ENCODE assay signal across 19 cellular contexts in genomic region chr3:196049567-196050122, GRCh38. TPM values are rescaled to one million over a fixed set of nuclear protein-coding genes. Genes with fewer than 3 reads are reported as not detected.
DNase-seq lines count a peak whose midpoint lies in the region; ATAC-seq, FAIRE-seq and TF ChIP-seq lines count a peak whose summit lies in the region.
"Had no signal": no experiment of that assay in that cellular context is flagged by ENCODE, and none has a peak within 500 bp of the region (broad histone marks: within the 10 kb centered on the region; RNA-seq: fewer than 3 reads in every experiment).

No MANE protein-coding gene starts in this region.

- H3K27me3 ChIP-seq in HepG2 (ENCODE audit: control insufficient read depth in 1 of 2, insufficient read depth in 2 of 2, low read length in 2 of 2) (no peaks in the 10 kb centered on the region), right lobe of liver (no peaks in the 10 kb centered on the region), GM12878 (replicated peaks in 1 of 2; ENCODE audit: control insufficient read depth in 2 of 2, insufficient read depth in 2 of 2, low read length in 1 of 2) (no peaks in the 10 kb centered on the region)
- H3K27me3 ChIP-seq: SJCRH30 had no signal

- intact Hi-C loops in HepG2 (cut with micrococcal nuclease; ENCODE audit: unreplicated experiment), result no loop called here
- intact Hi-C loops in right lobe of liver (cut with DNase I), result loop anchor here in 1 of 2 donors (10.0 kb wide), 1 partner anchor 145 kb away; no protein-coding TSS in a partner anchor
- intact Hi-C loops in GM12878 (cut with micrococcal nuclease; ENCODE audit: unreplicated experiment), result no loop called here
- intact Hi-C loops in OCI-LY7 (cut with micrococcal nuclease; ENCODE audit: unreplicated experiment), result no loop called here

- H3K9me2 ChIP-seq in OCI-LY7 (ENCODE audit: insufficient read depth, low read length), result no peaks in the 10 kb centered on the region

- peak overlapping the region; percentile 38 for H3K27ac Mint-ChIP-seq in stimulated activated naive CD8-positive, alpha-beta T cell treated with anti-CD3 and anti-CD28 coated beads, Interleukin-15, Interleukin-2, amounts not matched to agents 100 ng/mL and 50 ng/mL, for 24 hours
- H3K27ac Mint-ChIP-seq: CD8-positive, alpha-beta T cell; IgD-negative memory B cell had no signal

- no peak for FAIRE-seq in HepG2 (lab: Jason Lieb, UNC)
- no peak for FAIRE-seq in GM12878 (lab: Jason Lieb, UNC)
- FAIRE-seq: D721Med had no signal

- no peak for ATAC-seq in HepG2
- no peak for ATAC-seq in right lobe of liver
- no peak for ATAC-seq in GM12878
- ATAC-seq in HG03097 (IDR thresholded peaks at IDR 0.05; ENCODE audit: low FRiP score, unreplicated experiment), result no peak
- ATAC-seq: CD8-positive, alpha-beta T cell had no signal

- CTCF ChIA-PET in HepG2 (lab: Yijun Ruan, JAX; ENCODE audit: low intra/inter-chr PET ratio, low total read pairs), result no interaction called here
- CTCF ChIA-PET in GM12878 (lab: Yijun Ruan, JAX), result interaction anchor here (1.1 to 5.1 kb wide), 4 partner anchors 23 to 147 kb away, joined by 3 to 31 read pairs (median 4); no protein-coding TSS in a partner anchor
- CTCF ChIA-PET in OCI-LY7 (lab: Charles Lee; ENCODE audit: unreplicated experiment), result no interaction called here

- H3K79me2 ChIP-seq in HepG2 (ENCODE audit: insufficient read depth, low read length) (no peaks in the 10 kb centered on the region), GM12878 (ENCODE audit: control insufficient read depth, insufficient read depth, low read length) (no peaks in the 10 kb centered on the region), OCI-LY7 (ENCODE audit: insufficient read depth, low read depth, low read length) (no peaks in the 10 kb centered on the region)

- H3K27me3 Mint-ChIP-seq in stimulated activated naive CD8-positive, alpha-beta T cell treated with anti-CD3 and anti-CD28 coated beads, Interleukin-15, Interleukin-2, amounts not matched to agents 100 ng/mL and 50 ng/mL, for 24 hours, result no peaks in the 10 kb centered on the region
- H3K27me3 Mint-ChIP-seq: IgD-negative memory B cell had no signal

- H3K4me2 ChIP-seq in HepG2 (ENCODE audit: low read depth, low read length) (no peak overlapping the region), GM12878 (ENCODE audit: control insufficient read depth, insufficient read depth) (no peak overlapping the region), OCI-LY7 (ENCODE audit: low read length) (no peak overlapping the region)
- H3K4me2 ChIP-seq: PC-9 had no signal

- peaks cover 10% of the 10 kb centered on the region for H3K4me1 Mint-ChIP-seq in stimulated activated naive CD8-positive, alpha-beta T cell treated with anti-CD3 and anti-CD28 coated beads, Interleukin-15, Interleukin-2, amounts not matched to agents 100 ng/mL and 50 ng/mL, for 24 hours (ENCODE audit: low read depth)
- H3K4me1 Mint-ChIP-seq: IgD-negative memory B cell had no signal

- 96% methylated on average over 12 of the region's 12 CpGs for WGBS in HepG2 (ENCODE audit: low lambda C conversion rate)
- WGBS in right lobe of liver (ENCODE audit: insufficient coverage, low coverage, low lambda C conversion rate, missing lambda C conversion rate), result 90% methylated on average over 12 of the region's 12 CpGs
- WGBS in GM12878 (ENCODE audit: insufficient coverage, insufficient replicate concordance, low lambda C conversion rate, missing lambda C conversion rate), result 89% methylated on average over 12 of the region's 12 CpGs

- TF ChIP-seq POLR2A in HepG2 (IDR thresholded peaks at IDR 0.05; ENCODE audit: insufficient read depth in 1 of 2, low read depth in 2 of 2, low read length in 2 of 2), result no peak
- TF ChIP-seq POLR2A in right lobe of liver (IDR thresholded peaks at IDR 0.05), result no peak
- TF ChIP-seq POLR2A in GM12878 (IDR thresholded peaks at IDR 0.05; ENCODE audit: low read depth, low read length), result no peak

- H3K9me3 Mint-ChIP-seq in stimulated activated naive CD8-positive, alpha-beta T cell treated with anti-CD3 and anti-CD28 coated beads, Interleukin-15, Interleukin-2, amounts not matched to agents 100 ng/mL and 50 ng/mL, for 24 hours, result no peaks in the 10 kb centered on the region
- H3K9me3 Mint-ChIP-seq: CD8-positive, alpha-beta T cell; IgD-negative memory B cell had no signal

- H4K20me1 ChIP-seq in HepG2 (ENCODE audit: insufficient read depth, low read length), result peaks cover 15% of the 10 kb centered on the region
- H4K20me1 ChIP-seq in GM12878 (ENCODE audit: control insufficient read depth, insufficient read depth), result no peaks in the 10 kb centered on the region
- no peaks in the 10 kb centered on the region; the same call in 1 of the 2 replicates for H4K20me1 ChIP-seq in OCI-LY7 (ENCODE audit: insufficient read depth, low read length)

- no TSS peak for BruUV-seq in HepG2 (replicated peaks; lab: Mats Ljungman, UMichigan)
- no TSS peak for BruUV-seq in GM12878 (replicated peaks; lab: Mats Ljungman, UMichigan)
- no TSS peak for BruUV-seq in OCI-LY7 (replicated peaks; lab: Mats Ljungman, UMichigan)

- no peak overlapping the region for H3K4me3 Mint-ChIP-seq in stimulated activated naive CD8-positive, alpha-beta T cell treated with anti-CD3 and anti-CD28 coated beads, Interleukin-15, Interleukin-2, amounts not matched to agents 100 ng/mL and 50 ng/mL, for 24 hours
- H3K4me3 Mint-ChIP-seq: CD8-positive, alpha-beta T cell; IgD-negative memory B cell had no signal

- POLR2A ChIA-PET in HepG2 (lab: Yijun Ruan, JAX) (no interaction called here), GM12878 (lab: Charles Lee) (no interaction called here), OCI-LY7 (lab: Charles Lee) (interaction anchor here (1.3 to 3.0 kb wide), 2 partner anchors 9 to 12 kb away, joined by 3 to 11 read pairs; no protein-coding TSS in a partner anchor)

- RAD21 ChIA-PET in GM12878 (lab: Charles Lee; ENCODE audit: unreplicated experiment), result interaction anchor here (1.2 to 2.1 kb wide), 2 partner anchors 26 to 30 kb away, joined by 5 to 6 read pairs; no protein-coding TSS in a partner anchor

- in situ Hi-C loops in HepG2 (cut with HindIII; ENCODE audit: extremely low pct_ligation_motif_present, low pct_unique_long_range_greater_than_20kb), result no loop called here
- in situ Hi-C loops in GM12878 (cut with MboI), result no loop called here

- TF ChIP-seq EP300 in HepG2 (IDR thresholded peaks at IDR 0.05; ENCODE audit: low read depth in 2 of 2, low read length in 2 of 2), result no peak
- no peak for TF ChIP-seq EP300 in HepG2 (CRISPR knock-in tag; IDR thresholded peaks at IDR 0.05; ENCODE audit: borderline replicate concordance)
- TF ChIP-seq EP300 in GM12878 (IDR thresholded peaks at IDR 0.05; ENCODE audit: borderline replicate concordance in 1 of 2, control insufficient read depth in 1 of 2, low read depth in 2 of 2, low read length in 2 of 2), result no peak

- H3K36me3 Mint-ChIP-seq in stimulated activated naive CD8-positive, alpha-beta T cell treated with anti-CD3 and anti-CD28 coated beads, Interleukin-15, Interleukin-2, amounts not matched to agents 100 ng/mL and 50 ng/mL, for 24 hours (ENCODE audit: low read depth), result peaks cover 67% of the 10 kb centered on the region

- DNase-seq in NCI-H82 (lab: John Stamatoyannopoulos, UW) (peak; percentile 38), NCI-H82 treated with DMSO at 0.1 percent for 48 hours (lab: John Stamatoyannopoulos, UW; ENCODE audit: unreplicated experiment) (no peak), HepG2 (ENCODE audit: low spot score) (no peak), right lobe of liver (no peak), GM12878 (ENCODE audit: low read depth, low spot score) (no peak), OCI-LY7 (ENCODE audit: low spot score) (no peak)
- DNase-seq: 8988T; CD8-positive, alpha-beta T cell; DMS79; GOT3; NCI-H1105 treated with DMSO at 0.1 percent for 48 hours; NCI-H1930; NCI-H446; SJCRH30 had no signal

- H3K9ac ChIP-seq in HepG2 (ENCODE audit: insufficient read depth, low read depth, low read length), result no peak overlapping the region
- H3K9ac ChIP-seq in GM12878 (ENCODE audit: control insufficient read depth, insufficient read depth, low read length), result no peak overlapping the region

- H2AFZ ChIP-seq in HepG2 (ENCODE audit: low read length) (no peak overlapping the region), GM12878 (ENCODE audit: control insufficient read depth, low read depth, low read length) (no peak overlapping the region), OCI-LY7 (ENCODE audit: low read length) (no peak overlapping the region)
- H2AFZ ChIP-seq: PC-9 had no signal

- H3K4me3 ChIP-seq in HepG2 (replicated peaks in 1 of 3; ENCODE audit: insufficient read depth in 1 of 3, low read depth in 2 of 3, low read length in 3 of 3), result no peak overlapping the region
- no peak overlapping the region for H3K4me3 ChIP-seq in right lobe of liver
- H3K4me3 ChIP-seq in GM12878, result no peak overlapping the region
- no peak overlapping the region for H3K4me3 ChIP-seq in OCI-LY7 (ENCODE audit: low read depth, low read length, poor library complexity, severe bottlenecking)
- H3K4me3 ChIP-seq: PC-9, SJCRH30 had no signal

- SMC1A ChIA-PET in GM12878 (lab: Charles Lee; ENCODE audit: uncharacterized antibody, unreplicated experiment), result interaction anchor here (0.8 to 2.1 kb wide), 6 partner anchors 9 to 147 kb away, joined by 3 to 10 read pairs (median 4); no protein-coding TSS in a partner anchor

- H3K36me3 ChIP-seq in HepG2 (replicated peaks in 1 of 2; ENCODE audit: control insufficient read depth in 1 of 2, insufficient read depth in 2 of 2, low read length in 2 of 2) (peaks cover 17 to 50% of the 10 kb centered on the region in 2 experiments), right lobe of liver (peaks cover 10 to 59% (median 35%) of the 10 kb centered on the region in 4 donors), GM12878 (ENCODE audit: control insufficient read depth in 2 of 2, insufficient read depth in 2 of 2, low read length in 1 of 2) (peaks cover 14 to 35% of the 10 kb centered on the region in 2 experiments), OCI-LY7 (ENCODE audit: insufficient read depth, low read length) (peaks cover 86% of the 10 kb centered on the region)

- H3K4me1 ChIP-seq in HepG2 (ENCODE audit: insufficient read depth, low read length), result peaks cover 11% of the 10 kb centered on the region
- peaks cover 0 to 15% (median 3%) of the 10 kb centered on the region in 4 donors for H3K4me1 ChIP-seq in right lobe of liver
- H3K4me1 ChIP-seq in GM12878 (ENCODE audit: control insufficient read depth, insufficient read depth, low read length), result no peaks in the 10 kb centered on the region
- H3K4me1 ChIP-seq in OCI-LY7 (ENCODE audit: insufficient read depth, low read length, poor library complexity, severe bottlenecking), result no peaks in the 10 kb centered on the region
- H3K4me1 ChIP-seq: SJCRH30 had no signal

- TF ChIP-seq RAD21 in HepG2 (CRISPR knock-in tag; IDR thresholded peaks at IDR 0.05), result no peak
- TF ChIP-seq RAD21 in GM12878 (IDR thresholded peaks at IDR 0.05; ENCODE audit: insufficient read depth, low read depth, low read length), result no peak

- H3K9me3 ChIP-seq in HepG2 (ENCODE audit: low read length) (no peaks in the 10 kb centered on the region), right lobe of liver (no peaks in the 10 kb centered on the region), GM12878 (replicated peaks; ENCODE audit: control insufficient read depth, insufficient read depth, low read length) (no peaks in the 10 kb centered on the region), OCI-LY7 (ENCODE audit: low read length) (no peaks in the 10 kb centered on the region)
- H3K9me3 ChIP-seq: SJCRH30 had no signal

- TF ChIP-seq CTCF in HepG2 (CRISPR knock-in tag; IDR thresholded peaks at IDR 0.05) (no peak), right lobe of liver (IDR thresholded peaks at IDR 0.05) (no peak), GM12878 (IDR thresholded peaks at IDR 0.05 in 2 of 3, conservative IDR thresholded peaks at IDR 0.05 in 1 of 3; ENCODE audit: control insufficient read depth in 2 of 3, extremely low read depth in 1 of 3, insufficient read depth in 1 of 3, low read depth in 3 of 3, low read length in 3 of 3) (no peak), OCI-LY7 (conservative IDR thresholded peaks at IDR 0.05; ENCODE audit: low read length) (no peak)

- no peak overlapping the region for H3K27ac ChIP-seq in HepG2 (ENCODE audit: extremely low read length, insufficient read depth, low read length)
- no peak overlapping the region for H3K27ac ChIP-seq in right lobe of liver
- H3K27ac ChIP-seq in GM12878 (ENCODE audit: control insufficient read depth, insufficient read depth), result no peak overlapping the region
- no peak overlapping the region for H3K27ac ChIP-seq in OCI-LY7 (ENCODE audit: low read depth, low read length, poor library complexity, severe bottlenecking)
- H3K27ac ChIP-seq: PC-9, SJCRH30 had no signal

RNA-seq across cellular contexts. Expression of gene TFRC, which starts 32.2 kb away (rescaled TPM):
- 176 and 274 TPM in 2 replicates for total RNA-seq in HepG2 (2016; rRNA removed; fragmentation: Illumina TruSeq; extraction: Trizol)
- 15.6 and 21.1 TPM in 2 replicates for total RNA-seq in HepG2 (2016; cell fraction: cytosol; rRNA removed; fragmentation: Illumina TruSeq; extraction: Trizol; ENCODE audit: low read depth)
- total RNA-seq in HepG2 (2016; cell fraction: insoluble cytoplasmic fraction; rRNA removed; fragmentation: Illumina TruSeq; extraction: Trizol), result 166 and 276 TPM in 2 replicates
- total RNA-seq in HepG2 (2016; cell fraction: membrane; rRNA removed; fragmentation: Illumina TruSeq; extraction: Trizol), result 53.1 and 67.0 TPM in 2 replicates
- 271 and 302 TPM in 2 replicates for total RNA-seq in HepG2 (2016; cell fraction: nucleus; rRNA removed; fragmentation: Illumina TruSeq; extraction: Trizol)
- 171 and 188 TPM in 2 replicates for polyA plus RNA-seq in HepG2 (2011; rRNA removed)
- polyA plus RNA-seq in HepG2 (2011; cell fraction: cytosol; rRNA removed), result 78.0 and 140 TPM in 2 replicates
- 74.7 and 92.6 TPM in 2 replicates for polyA plus RNA-seq in HepG2 (2011; cell fraction: nucleus; rRNA removed)
- polyA plus RNA-seq in HepG2 (2012), result 211 and 370 TPM in 2 replicates
- polyA plus RNA-seq in HepG2 (2016; cell fraction: cytosol; fragmentation: Illumina TruSeq; extraction: Trizol; ENCODE audit: low read depth), result 6.8 and 7.7 TPM in 2 replicates
- 89.1 and 93.4 TPM in 2 replicates for polyA plus RNA-seq in HepG2 (2016; cell fraction: insoluble cytoplasmic fraction; fragmentation: Illumina TruSeq; extraction: Trizol; ENCODE audit: low read depth)
- polyA plus RNA-seq in HepG2 (2016; cell fraction: membrane; fragmentation: Illumina TruSeq; extraction: Trizol; ENCODE audit: low read depth), result 20.8 and 24.6 TPM in 2 replicates
- polyA plus RNA-seq in HepG2 (2016; cell fraction: nucleus; fragmentation: Illumina TruSeq; extraction: Trizol; ENCODE audit: insufficient read depth, low read depth), result 204 and 208 TPM in 2 replicates
- 316 and 962 TPM in 2 replicates for polyA minus RNA-seq in HepG2 (2011; rRNA and poly(A)+ RNA removed; ENCODE audit: low replicate concordance)
- polyA minus RNA-seq in HepG2 (2011; cell fraction: cytosol; rRNA and poly(A)+ RNA removed), result 283 and 359 TPM in 2 replicates
- 377 and 388 TPM in 2 replicates for polyA minus RNA-seq in HepG2 (2011; cell fraction: nucleus; rRNA and poly(A)+ RNA removed)
- 100 to 1,000 TPM in 1 of 6 experiments, 10 to 100 TPM in 5; 20.5 to 132 (median 70.7) TPM for total RNA-seq in right lobe of liver
- 1,474 and 1,543 TPM in 2 replicates for total RNA-seq in GM12878 (2013; cell fraction: nucleolus; rRNA removed)
- total RNA-seq in GM12878 (2014; rRNA removed), result 325 and 365 TPM in 2 replicates
- 306 and 308 TPM in 2 replicates for total RNA-seq in GM12878 (2014; rRNA removed; fragmentation: Illumina TruSeq; extraction: Trizol)
- total RNA-seq in GM12878 (2021), result 356 and 373 TPM in 2 replicates
- 147 TPM for polyA plus RNA-seq in GM12878 (2011; ENCODE audit: low read depth)
- 368 and 477 TPM in 2 replicates for polyA plus RNA-seq in GM12878 (2011; rRNA removed)
- 111 and 144 TPM in 2 replicates for polyA plus RNA-seq in GM12878 (2011; cell fraction: cytosol; rRNA removed)
- 375 and 515 TPM in 2 replicates for polyA plus RNA-seq in GM12878 (2011; cell fraction: nucleus; rRNA removed)
- 227 and 250 TPM in 2 replicates for polyA plus RNA-seq in GM12878 (2012)
- polyA plus RNA-seq in GM12878 (2014; fragmentation: Illumina TruSeq; extraction: Trizol), result 218 and 272 TPM in 2 replicates
- 100 to 1,000 TPM; 123 to 132 TPM for polyA plus RNA-seq in GM12878 (2014; fragmentation: Nextera tagmentation; extraction: Ambion mirVana)
- polyA plus RNA-seq in GM12878 (2014; rRNA removed), result 152 and 164 TPM in 2 replicates
- 100 to 1,000 TPM; 468 to 526 TPM for polyA plus RNA-seq in GM12878 (2016; fragmentation: Nextera tagmentation; extraction: Ambion mirVana)
- 462 and 911 TPM in 2 replicates for polyA minus RNA-seq in GM12878 (2011; rRNA and poly(A)+ RNA removed)
- polyA minus RNA-seq in GM12878 (2011; cell fraction: cytosol; rRNA and poly(A)+ RNA removed), result 210 and 215 TPM in 2 replicates
- 318 and 391 TPM in 2 replicates for polyA minus RNA-seq in GM12878 (2011; cell fraction: nucleus; rRNA and poly(A)+ RNA removed)
- total RNA-seq in OCI-LY7 (2014; rRNA removed; shearing (Covaris generic)), result 127 and 129 TPM in 2 replicates
- total RNA-seq in OCI-LY7 (2022), result 160 and 236 TPM in 2 replicates
